ENCODE assay signal across 1 cellular context in the genomic region with DNA sequence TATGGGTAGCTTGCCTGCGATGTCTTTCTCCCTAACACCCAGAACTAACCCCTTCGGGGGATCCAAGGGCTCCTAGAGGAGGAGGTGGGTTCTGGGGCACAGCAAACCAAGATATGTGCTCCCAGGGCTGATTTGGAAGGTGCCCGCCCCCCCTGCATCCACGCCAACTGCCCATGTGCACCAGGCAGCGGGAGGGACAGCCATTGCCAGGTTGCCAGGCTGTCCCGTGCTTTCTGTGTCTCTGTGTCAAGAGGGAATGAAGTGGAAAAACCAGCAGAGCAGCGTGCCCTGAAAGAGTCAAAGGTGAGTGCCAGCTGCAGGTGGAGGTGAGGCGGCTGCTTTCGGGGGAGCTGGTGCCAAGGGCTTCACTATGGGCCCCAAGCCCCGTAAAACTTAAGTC.
TF ChIP-seq lines count a peak whose summit lies in the region.

No MANE protein-coding gene starts in this region.

TF ChIP-seq in HepG2, 621 proteins besides CTCF, POLR2A, EP300 and RAD21:
- TF ChIP-seq, protein P1, sequence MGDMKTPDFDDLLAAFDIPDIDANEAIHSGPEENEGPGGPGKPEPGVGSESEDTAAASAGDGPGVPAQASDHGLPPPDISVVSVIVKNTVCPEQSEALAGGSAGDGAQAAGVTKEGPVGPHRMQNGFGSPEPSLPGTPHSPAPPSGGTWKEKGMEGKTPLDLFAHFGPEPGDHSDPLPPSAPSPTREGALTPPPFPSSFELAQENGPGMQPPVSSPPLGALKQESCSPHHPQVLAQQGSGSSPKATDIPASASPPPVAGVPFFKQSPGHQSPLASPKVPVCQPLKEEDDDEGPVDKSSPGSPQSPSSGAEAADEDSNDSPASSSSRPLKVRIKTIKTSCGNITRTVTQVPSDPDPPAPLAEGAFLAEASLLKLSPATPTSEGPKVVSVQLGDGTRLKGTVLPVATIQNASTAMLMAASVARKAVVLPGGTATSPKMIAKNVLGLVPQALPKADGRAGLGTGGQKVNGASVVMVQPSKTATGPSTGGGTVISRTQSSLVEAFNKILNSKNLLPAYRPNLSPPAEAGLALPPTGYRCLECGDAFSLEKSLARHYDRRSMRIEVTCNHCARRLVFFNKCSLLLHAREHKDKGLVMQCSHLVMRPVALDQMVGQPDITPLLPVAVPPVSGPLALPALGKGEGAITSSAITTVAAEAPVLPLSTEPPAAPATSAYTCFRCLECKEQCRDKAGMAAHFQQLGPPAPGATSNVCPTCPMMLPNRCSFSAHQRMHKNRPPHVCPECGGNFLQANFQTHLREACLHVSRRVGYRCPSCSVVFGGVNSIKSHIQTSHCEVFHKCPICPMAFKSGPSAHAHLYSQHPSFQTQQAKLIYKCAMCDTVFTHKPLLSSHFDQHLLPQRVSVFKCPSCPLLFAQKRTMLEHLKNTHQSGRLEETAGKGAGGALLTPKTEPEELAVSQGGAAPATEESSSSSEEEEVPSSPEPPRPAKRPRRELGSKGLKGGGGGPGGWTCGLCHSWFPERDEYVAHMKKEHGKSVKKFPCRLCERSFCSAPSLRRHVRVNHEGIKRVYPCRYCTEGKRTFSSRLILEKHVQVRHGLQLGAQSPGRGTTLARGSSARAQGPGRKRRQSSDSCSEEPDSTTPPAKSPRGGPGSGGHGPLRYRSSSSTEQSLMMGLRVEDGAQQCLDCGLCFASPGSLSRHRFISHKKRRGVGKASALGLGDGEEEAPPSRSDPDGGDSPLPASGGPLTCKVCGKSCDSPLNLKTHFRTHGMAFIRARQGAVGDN (CRISPR knock-in tag; IDR thresholded peaks at IDR 0.05) = peak; percentile 13; the same call in 1 of the 2 replicates
- TF ChIP-seq HNRNPL (IDR thresholded peaks at IDR 0.05; ENCODE audit: low read depth, low read length) = 0 out of 2 replicates have a peak, but pooled peaks have one; percentile 48
- TF ChIP-seq, protein P2, sequence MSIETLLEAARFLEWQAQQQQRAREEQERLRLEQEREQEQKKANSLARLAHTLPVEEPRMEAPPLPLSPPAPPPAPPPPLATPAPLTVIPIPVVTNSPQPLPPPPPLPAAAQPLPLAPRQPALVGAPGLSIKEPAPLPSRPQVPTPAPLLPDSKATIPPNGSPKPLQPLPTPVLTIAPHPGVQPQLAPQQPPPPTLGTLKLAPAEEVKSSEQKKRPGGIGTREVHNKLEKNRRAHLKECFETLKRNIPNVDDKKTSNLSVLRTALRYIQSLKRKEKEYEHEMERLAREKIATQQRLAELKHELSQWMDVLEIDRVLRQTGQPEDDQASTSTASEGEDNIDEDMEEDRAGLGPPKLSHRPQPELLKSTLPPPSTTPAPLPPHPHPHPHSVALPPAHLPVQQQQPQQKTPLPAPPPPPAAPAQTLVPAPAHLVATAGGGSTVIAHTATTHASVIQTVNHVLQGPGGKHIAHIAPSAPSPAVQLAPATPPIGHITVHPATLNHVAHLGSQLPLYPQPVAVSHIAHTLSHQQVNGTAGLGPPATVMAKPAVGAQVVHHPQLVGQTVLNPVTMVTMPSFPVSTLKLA (IDR thresholded peaks at IDR 0.05) = no peak
- no peak for TF ChIP-seq ZNF225 (CRISPR knock-in tag; IDR thresholded peaks at IDR 0.05)
- TF ChIP-seq SIX1 (CRISPR knock-in tag; IDR thresholded peaks at IDR 0.05; ENCODE audit: borderline replicate concordance) = no peak
